In the genomic region with DNA sequence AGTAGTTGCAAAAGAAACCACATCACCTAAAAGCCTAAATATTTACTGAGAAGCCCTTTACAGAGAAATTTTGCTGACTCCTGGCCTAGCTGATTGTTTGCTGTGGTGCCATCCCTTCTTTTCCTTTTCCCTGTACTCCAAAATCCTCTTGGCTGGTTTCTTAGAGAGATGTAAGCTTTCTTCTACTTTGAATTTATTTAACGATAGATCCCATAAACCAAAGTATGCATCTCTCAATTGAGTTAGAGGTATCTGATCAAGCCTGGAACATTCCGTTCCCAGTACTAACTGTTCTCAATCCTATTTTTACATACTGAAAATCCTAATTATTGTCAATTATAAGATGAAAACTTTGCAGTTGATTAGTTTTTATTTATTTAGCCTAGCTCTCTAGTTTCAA, we compare ENCODE assay signal across 21 cellular contexts. TPM values are rescaled to one million over a fixed set of nuclear protein-coding genes. Genes with fewer than 3 reads are reported as not detected.
DNase-seq lines count a peak whose midpoint lies in the region; ATAC-seq and TF ChIP-seq lines count a peak whose summit lies in the region.
"Had no signal": no experiment of that assay in that cellular context is flagged by ENCODE, and none has a peak within 500 bp of the region (broad histone marks: within the 10 kb centered on the region; RNA-seq: fewer than 3 reads in every experiment).

No MANE protein-coding gene starts in this region.

- H4K20me1 ChIP-seq in SU-DHL-6 (ENCODE audit: low read depth, low read length): no peaks in the 10 kb centered on the region; the same call in none of the 2 replicates

- H3K9me3 ChIP-seq in CD8-positive, alpha-beta T cell (ENCODE audit: low read length): no peaks in the 10 kb centered on the region
- H3K9me3 ChIP-seq in SU-DHL-6 (ENCODE audit: insufficient read depth, low read length) (no peaks in the 10 kb centered on the region), gastrocnemius medialis (no peaks in the 10 kb centered on the region), left ventricle myocardium inferior (replicated peaks) (no peaks in the 10 kb centered on the region)
- H3K9me3 ChIP-seq: spleen had no signal

- POLR2A ChIA-PET in CD8-positive, alpha-beta T cell (lab: Charles Lee): no interaction called here
- POLR2A ChIA-PET in T-cell (lab: Charles Lee): no interaction called here

- peaks cover 26% of the 10 kb centered on the region for H3K4me1 Mint-ChIP-seq in CD8-positive, alpha-beta T cell (ENCODE audit: low read depth)
- peaks cover 25 to 31% (median 29%) of the 10 kb centered on the region in 3 donors for H3K4me1 Mint-ChIP-seq in T-cell

- H3K36me3 Mint-ChIP-seq in CD8-positive, alpha-beta T cell: peaks cover 16% of the 10 kb centered on the region
- H3K36me3 Mint-ChIP-seq in T-cell: peaks cover 10% of the 10 kb centered on the region

- no peaks in the 10 kb centered on the region for H3K9me3 Mint-ChIP-seq in CD8-positive, alpha-beta T cell
- H3K9me3 Mint-ChIP-seq in T-cell: no peaks in the 10 kb centered on the region
- H3K9me3 Mint-ChIP-seq: activated naive CD4-positive, alpha-beta T cell treated with anti-CD3 and anti-CD28 coated beads, Interleukin-2, amount 50 U/mL, for 72 hours; activated T-cell treated with anti-CD3 and anti-CD28 coated beads, Interleukin-2, amount 50 U/mL, for 4 hours; brain; CD8-positive, alpha-beta memory T cell; nephron had no signal

- no peak for ATAC-seq in CD8-positive, alpha-beta T cell
- no peak for ATAC-seq in gastrocnemius medialis
- no peak for ATAC-seq in HG03342 (IDR thresholded peaks at IDR 0.05; ENCODE audit: unreplicated experiment)
- no peak for ATAC-seq in T-cell (replicated peaks in 1 of 4)
- ATAC-seq: activated naive CD4-positive, alpha-beta T cell treated with anti-CD3 and anti-CD28 coated beads, Interleukin-2, amount 50 U/mL, for 72 hours; activated T-cell treated with anti-CD3 and anti-CD28 coated beads, Interleukin-2, amount 50 U/mL, for 4 hours had no signal

- H3K4me2 ChIP-seq in SU-DHL-6 (ENCODE audit: low read depth, low read length, poor library complexity, severe bottlenecking): no peak overlapping the region

- peaks cover 31% of the 10 kb centered on the region for H3F3A ChIP-seq in SU-DHL-6 (ENCODE audit: insufficient read depth)

- CTCF ChIA-PET in CD8-positive, alpha-beta T cell (lab: Charles Lee): interaction anchor here (0.9 kb wide), 1 partner anchor 33 kb away, joined by 3 read pairs; no protein-coding TSS in a partner anchor
- CTCF ChIA-PET in T-cell (lab: Charles Lee): no interaction called here

- H3K27ac ChIP-seq in CD8-positive, alpha-beta T cell (ENCODE audit: low read depth, low read length): no peak overlapping the region
- H3K27ac ChIP-seq in SU-DHL-6 (ENCODE audit: low read depth, low read length) (peak overlapping the region; percentile 14), gastrocnemius medialis (peak overlapping the region; percentile 87 to 99 (median 90)), caudate nucleus (ENCODE audit: low read depth, low read length) (no peak overlapping the region), left ventricle myocardium inferior (replicated peaks) (no peak overlapping the region)

- H3K27me3 Mint-ChIP-seq in CD8-positive, alpha-beta T cell (ENCODE audit: low read depth): no peaks in the 10 kb centered on the region
- no peaks in the 10 kb centered on the region for H3K27me3 Mint-ChIP-seq in T-cell
- H3K27me3 Mint-ChIP-seq: CD8-positive, alpha-beta memory T cell had no signal

- H3K36me3 ChIP-seq in CD8-positive, alpha-beta T cell (ENCODE audit: insufficient read depth, low read length): no peaks in the 10 kb centered on the region
- peaks cover 4% of the 10 kb centered on the region for H3K36me3 ChIP-seq in SU-DHL-6 (ENCODE audit: low read length)
- no peaks in the 10 kb centered on the region for H3K36me3 ChIP-seq in gastrocnemius medialis
- peaks cover 15% of the 10 kb centered on the region for H3K36me3 ChIP-seq in left ventricle myocardium inferior

- peak overlapping the region; percentile 42 for H3K27ac Mint-ChIP-seq in CD8-positive, alpha-beta T cell
- peak overlapping the region in 1 of 2 donors; percentile 22 for H3K27ac Mint-ChIP-seq in T-cell
- H3K27ac Mint-ChIP-seq: activated naive CD4-positive, alpha-beta T cell treated with anti-CD3 and anti-CD28 coated beads, Interleukin-2, amount 50 U/mL, for 72 hours; nephron had no signal

- no peak for TF ChIP-seq CTCF in CD8-positive, alpha-beta T cell (IDR thresholded peaks at IDR 0.05)
- TF ChIP-seq CTCF in SU-DHL-6 (IDR thresholded peaks at IDR 0.05; ENCODE audit: insufficient read depth, low read length, poor library complexity, severe bottlenecking): no peak
- no peak for TF ChIP-seq CTCF in fibroblast of villous mesenchyme (IDR thresholded peaks at IDR 0.05; ENCODE audit: insufficient read depth, low read depth, low read length)
- TF ChIP-seq CTCF in gastrocnemius medialis (IDR thresholded peaks at IDR 0.05 in 4 of 5, conservative IDR thresholded peaks at IDR 0.05 in 1 of 5): no peak
- TF ChIP-seq CTCF in left ventricle myocardium inferior (IDR thresholded peaks at IDR 0.05; ENCODE audit: borderline replicate concordance): no peak

- no peak overlapping the region for H3K4me3 ChIP-seq in CD8-positive, alpha-beta T cell (ENCODE audit: low read depth, low read length)
- H3K4me3 ChIP-seq in SU-DHL-6 (ENCODE audit: insufficient read depth, low read length, poor library complexity, severe bottlenecking) (no peak overlapping the region), fibroblast of villous mesenchyme (ENCODE audit: low read depth, low read length) (no peak overlapping the region), gastrocnemius medialis (no peak overlapping the region), left ventricle myocardium inferior (no peak overlapping the region)
- H3K4me3 ChIP-seq: spleen had no signal

- no peak overlapping the region for H2AFZ ChIP-seq in SU-DHL-6 (ENCODE audit: low read depth, low read length, severe bottlenecking)

- in situ Hi-C loops in gastrocnemius medialis (cut with MboI; ENCODE audit: low sequenced_read_pairs in 4 of 4): loop anchor here in 1 of 4 donors (10.0 kb wide), 1 partner anchor 97 kb away; the partner anchor contains the start of gene RSBN1L

- TF ChIP-seq POLR2A in gastrocnemius medialis (IDR thresholded peaks at IDR 0.05): no peak

- H3K79me2 ChIP-seq in SU-DHL-6 (ENCODE audit: insufficient read depth, low read length): peaks cover 39% of the 10 kb centered on the region

- H3K9me2 ChIP-seq in SU-DHL-6 (replicated peaks; ENCODE audit: insufficient read depth, low read length): no peaks in the 10 kb centered on the region

- no peak for DNase-seq in CD8-positive, alpha-beta T cell
- peak; percentile 72 for DNase-seq in fibroblast of villous mesenchyme (ENCODE audit: low read depth)
- no peak for DNase-seq in gastrocnemius medialis
- no peak for DNase-seq in caudate nucleus (lab: John Stamatoyannopoulos, UW)
- DNase-seq in left ventricle myocardium inferior: no peak
- no peak for DNase-seq in T-cell
- DNase-seq: activated T-cell treated with anti-CD3 and anti-CD28 coated beads, Interleukin-2, amount 50 U/mL, for 4 hours; CD8-positive, alpha-beta memory T cell; cortex of kidney; foreskin melanocyte; KG1; midbrain; NCI-H1048; NCI-H524 treated with DMSO at 0.1 percent for 48 hours; spleen; T-helper 2 cell had no signal

- H3K27me3 ChIP-seq in CD8-positive, alpha-beta T cell (ENCODE audit: insufficient read depth, low read length): no peaks in the 10 kb centered on the region
- H3K27me3 ChIP-seq in SU-DHL-6 (ENCODE audit: low read length): no peaks in the 10 kb centered on the region
- no peaks in the 10 kb centered on the region for H3K27me3 ChIP-seq in gastrocnemius medialis
- H3K27me3 ChIP-seq in left ventricle myocardium inferior (ENCODE audit: low read depth): no peaks in the 10 kb centered on the region
- H3K27me3 ChIP-seq: spleen had no signal

- no peak overlapping the region for H3K4me3 Mint-ChIP-seq in CD8-positive, alpha-beta T cell
- H3K4me3 Mint-ChIP-seq in T-cell: no peak overlapping the region
- H3K4me3 Mint-ChIP-seq: activated T-cell treated with anti-CD3 and anti-CD28 coated beads, Interleukin-2, amount 50 U/mL, for 4 hours; brain; CD8-positive, alpha-beta memory T cell; nephron had no signal

- H3K4me1 ChIP-seq in CD8-positive, alpha-beta T cell (ENCODE audit: insufficient read depth, low read length): peaks cover 8% of the 10 kb centered on the region
- H3K4me1 ChIP-seq in gastrocnemius medialis (peaks cover 43 to 44% of the 10 kb centered on the region in 2 donors), left ventricle myocardium inferior (peaks cover 31% of the 10 kb centered on the region)

- intact Hi-C loops in CD8-positive, alpha-beta T cell (cut with DNase I, micrococcal nuclease): loop anchor here (10.0 kb wide), 3 partner anchors 143 to 1747 kb away; partner anchors contain the start of genes MDH2 (in 1 of the 2) and STYXL1 (in 1 of the 2)
- intact Hi-C loops in gastrocnemius medialis (cut with DNase I; ENCODE audit: low total_unique reads) (loop anchor here (10.0 kb wide), 1 partner anchor 1467 kb away; no protein-coding TSS in a partner anchor), left ventricle myocardium inferior (cut with micrococcal nuclease) (no loop called here)

- no peak overlapping the region for H3K9ac ChIP-seq in SU-DHL-6 (ENCODE audit: low read length)

RNA-seq across cellular contexts. Expression of gene TMEM60, which starts 6.3 kb away (rescaled TPM):
- total RNA-seq in CD8-positive, alpha-beta T cell: 1 to 10 TPM; 2.2 TPM
- total RNA-seq in fibroblast of villous mesenchyme: 21.6 and 30.2 TPM in 2 replicates
- 10 to 100 TPM in 3 of 4 donors, 1 to 10 TPM in 1; 7.0 to 26.9 (median 13.3) TPM for total RNA-seq in gastrocnemius medialis
- total RNA-seq in left ventricle myocardium inferior: 8.2 TPM
- total RNA-seq in T-cell: 10 to 100 TPM in 3 of 5 donors, 1 to 10 TPM in 2; 3.6 to 13.0 (median 10.6) TPM

RNA-seq across cellular contexts. Expression of gene PHTF2, which starts 6.6 kb away (rescaled TPM):
- 10 to 100 TPM; 10.2 to 14.1 TPM for total RNA-seq in CD8-positive, alpha-beta T cell
- total RNA-seq in fibroblast of villous mesenchyme (81.2 and 119 TPM in 2 replicates), gastrocnemius medialis (100 to 1,000 TPM in 2 of 4 donors, 10 to 100 TPM in 2; 81.2 to 163 (median 108) TPM), left ventricle myocardium inferior (22.1 TPM), T-cell (10 to 100 TPM; 19.7 to 35.8 (median 28.0) TPM)

Comparison
In these comparisons a context has a peak if more than half of its experiments do, and no peak if none do; other contexts are left out.
1. H3K27ac ChIP-seq: peak in SU-DHL-6 (single experiment) and gastrocnemius medialis (4 of 4); none in CD8-positive, alpha-beta T cell (single experiment), caudate nucleus (single experiment) and left ventricle myocardium inferior (single experiment).